ENCODE assay signal across 18 cellular contexts in genomic region chr6:3795836-3796395, GRCh38. TPM values are rescaled to one million over a fixed set of nuclear protein-coding genes. Genes with fewer than 3 reads are reported as not detected.
DNase-seq lines count a peak whose midpoint lies in the region; FAIRE-seq and TF ChIP-seq lines count a peak whose summit lies in the region.
"Had no signal": no experiment of that assay in that cellular context is flagged by ENCODE, and none has a peak within 500 bp of the region (broad histone marks: within the 10 kb centered on the region; RNA-seq: fewer than 3 reads in every experiment).

No MANE protein-coding gene starts in this region.

- no peaks in the 10 kb centered on the region for H3K79me2 ChIP-seq in Loucy (ENCODE audit: insufficient read depth, low read length)
- H3K79me2 ChIP-seq in astrocyte (ENCODE audit: insufficient read depth, low read length): no peaks in the 10 kb centered on the region

- H3K4me1 ChIP-seq in Loucy (ENCODE audit: insufficient read depth, low read length, poor library complexity, severe bottlenecking) (peaks cover 10% of the 10 kb centered on the region), astrocyte (ENCODE audit: insufficient read depth, low read length) (peaks cover 24% of the 10 kb centered on the region), kidney (ENCODE audit: control insufficient read depth in 1 of 2, insufficient read depth in 1 of 2, low read depth in 1 of 2, low read length in 2 of 2) (peaks cover 13 to 36% of the 10 kb centered on the region in 2 donors)

- no peaks in the 10 kb centered on the region for H3K9me3 ChIP-seq in Loucy (ENCODE audit: insufficient read depth, low read depth, low read length)
- H3K9me3 ChIP-seq in astrocyte (ENCODE audit: insufficient read depth, low read depth, low read length): no peaks in the 10 kb centered on the region
- H3K9me3 ChIP-seq in kidney (ENCODE audit: control insufficient read depth in 1 of 2, low read length in 2 of 2): no peaks in the 10 kb centered on the region

- FAIRE-seq in astrocyte (lab: Jason Lieb, UNC) (no peak), kidney (lab: Jason Lieb, UNC) (no peak)
- FAIRE-seq: D721Med had no signal

- no peak overlapping the region for H3K27ac ChIP-seq in astrocyte (ENCODE audit: low read depth, low read length)
- peak overlapping the region; percentile 21 to 65 for H3K27ac ChIP-seq in kidney (ENCODE audit: low read depth in 2 of 2, low read length in 2 of 2)

- in situ Hi-C loops in KBM-7 (cut with MboI; ENCODE audit: low pct_unique_long_range_greater_than_20kb, low sequenced_read_pairs): no loop called here

- H3K27me3 Mint-ChIP-seq in astrocyte (ENCODE audit: low read depth, unreplicated experiment): no peaks in the 10 kb centered on the region
- H3K27me3 Mint-ChIP-seq: B cell; effector memory CD8-positive, alpha-beta T cell; progenitor cell of endocrine pancreas; stimulated activated naive CD8-positive, alpha-beta T cell treated with anti-CD3 and anti-CD28 coated beads, Interleukin-15, amount 100 ng/mL, for 72 hours had no signal

- intact Hi-C loops in kidney (cut with DNase I): no loop called here
- intact Hi-C loops in posterior cingulate gyrus (cut with DNase I): no loop called here

- no peaks in the 10 kb centered on the region for H3K27me3 ChIP-seq in Loucy (ENCODE audit: insufficient read depth, low read length, poor library complexity, severe bottlenecking)
- H3K27me3 ChIP-seq in astrocyte (ENCODE audit: insufficient read depth, low read length): no peaks in the 10 kb centered on the region
- H3K27me3 ChIP-seq: foreskin keratinocyte had no signal

- H4K20me1 ChIP-seq in Loucy (ENCODE audit: insufficient read depth, low read length, poor library complexity, severe bottlenecking) (no peaks in the 10 kb centered on the region), astrocyte (ENCODE audit: insufficient read depth, low read length) (no peaks in the 10 kb centered on the region)

- TF ChIP-seq CTCF in Loucy (conservative IDR thresholded peaks at IDR 0.05; ENCODE audit: low read length): no peak
- TF ChIP-seq CTCF in astrocyte (IDR thresholded peaks at IDR 0.05; ENCODE audit: insufficient read depth, low read depth, low read length): no peak
- TF ChIP-seq CTCF in kidney (IDR thresholded peaks at IDR 0.05; ENCODE audit: borderline replicate concordance, extremely low read depth, insufficient read depth): no peak

- no peaks in the 10 kb centered on the region for H3K9me2 ChIP-seq in Loucy (replicated peaks; ENCODE audit: low read depth, low read length)

- no peak overlapping the region for H3K4me3 Mint-ChIP-seq in astrocyte (ENCODE audit: unreplicated experiment)
- H3K4me3 Mint-ChIP-seq: activated naive CD4-positive, alpha-beta T cell treated with anti-CD3 and anti-CD28 coated beads, Interleukin-2, amount 10 ng/mL, durations not matched to agents 7 days and 5 days; B cell; effector memory CD8-positive, alpha-beta T cell; stimulated activated naive CD8-positive, alpha-beta T cell treated with anti-CD3 and anti-CD28 coated beads, Interleukin-15, amount 100 ng/mL, for 72 hours had no signal

- no peaks in the 10 kb centered on the region for H3K36me3 Mint-ChIP-seq in astrocyte (ENCODE audit: low read depth, unreplicated experiment)
- H3K36me3 Mint-ChIP-seq: activated naive CD4-positive, alpha-beta T cell treated with anti-CD3 and anti-CD28 coated beads, Interleukin-2, amount 10 ng/mL, durations not matched to agents 7 days and 5 days had no signal

- H3K36me3 ChIP-seq in Loucy (ENCODE audit: insufficient read depth, low read length): no peaks in the 10 kb centered on the region
- no peaks in the 10 kb centered on the region for H3K36me3 ChIP-seq in astrocyte (ENCODE audit: insufficient read depth, low read length)
- no peaks in the 10 kb centered on the region for H3K36me3 ChIP-seq in kidney (ENCODE audit: control insufficient read depth in 1 of 2, insufficient read depth in 2 of 2, low read length in 2 of 2)

- H3K4me3 ChIP-seq in Loucy (ENCODE audit: low read length, poor library complexity, severe bottlenecking) (no peak overlapping the region), astrocyte (ENCODE audit: insufficient read depth, low read depth, low read length) (no peak overlapping the region), kidney (ENCODE audit: low read length in 2 of 2) (no peak overlapping the region)

- H3K9ac ChIP-seq in Loucy (ENCODE audit: low read depth, low read length, poor library complexity, severe bottlenecking) (no peak overlapping the region), astrocyte (ENCODE audit: low read length) (no peak overlapping the region), kidney (ENCODE audit: low read length in 2 of 2) (no peak overlapping the region)

- H3K9me3 Mint-ChIP-seq in astrocyte (ENCODE audit: unreplicated experiment): no peaks in the 10 kb centered on the region
- H3K9me3 Mint-ChIP-seq: activated naive CD4-positive, alpha-beta T cell treated with anti-CD3 and anti-CD28 coated beads, Interleukin-2, amount 10 ng/mL, durations not matched to agents 7 days and 5 days; effector memory CD8-positive, alpha-beta T cell; stimulated activated naive CD8-positive, alpha-beta T cell treated with anti-CD3 and anti-CD28 coated beads, Interleukin-15, amount 100 ng/mL, for 72 hours had no signal

- no peak overlapping the region for H3K4me2 ChIP-seq in Loucy (ENCODE audit: low read depth, low read length, poor library complexity, severe bottlenecking)
- H3K4me2 ChIP-seq in astrocyte (ENCODE audit: low read length): no peak overlapping the region

- H3K27ac Mint-ChIP-seq in astrocyte (ENCODE audit: unreplicated experiment): peak overlapping the region; percentile 100
- H3K27ac Mint-ChIP-seq: activated naive CD4-positive, alpha-beta T cell treated with anti-CD3 and anti-CD28 coated beads, Interleukin-2, amount 10 ng/mL, durations not matched to agents 7 days and 5 days; B cell; effector memory CD8-positive, alpha-beta T cell; progenitor cell of endocrine pancreas; stimulated activated naive CD8-positive, alpha-beta T cell treated with anti-CD3 and anti-CD28 coated beads, Interleukin-15, amount 100 ng/mL, for 72 hours had no signal

- DNase-seq in astrocyte (ENCODE audit: low read depth) (no peak), kidney (no peak), posterior cingulate gyrus (peak in 7 of 10 donors; percentile 28 to 95 (median 66)), T1000 (lab: John Stamatoyannopoulos, UW) (no peak), NCI-H1436 treated with DMSO at 0.1 percent for 48 hours (lab: John Stamatoyannopoulos, UW) (no peak), KBM-7 (no peak)
- DNase-seq: activated naive CD4-positive, alpha-beta T cell treated with anti-CD3 and anti-CD28 coated beads, Interleukin-2, amount 10 ng/mL, durations not matched to agents 7 days and 5 days; effector memory CD8-positive, alpha-beta T cell; GDM1; HCEC 1CT; NCI-H2171; stimulated activated CD4-positive, alpha-beta T cell treated with anti-CD3 and anti-CD28 coated beads, Interleukin-15, amount 100 ng/mL, for 24 hours; stimulated activated naive CD8-positive, alpha-beta T cell treated with anti-CD3 and anti-CD28 coated beads, Interleukin-15, amount 100 ng/mL, for 72 hours had no signal

- H2AFZ ChIP-seq in Loucy (ENCODE audit: low read length): 0 out of 2 replicates have a peak overlapping the region, but pooled peaks have one; percentile 14
- H2AFZ ChIP-seq in astrocyte (ENCODE audit: low read depth, low read length): no peak overlapping the region

- H3F3A ChIP-seq in Loucy (ENCODE audit: low read depth): no peaks in the 10 kb centered on the region

- peaks cover 33% of the 10 kb centered on the region for H3K4me1 Mint-ChIP-seq in astrocyte (ENCODE audit: low read depth, unreplicated experiment)
- H3K4me1 Mint-ChIP-seq: activated naive CD4-positive, alpha-beta T cell treated with anti-CD3 and anti-CD28 coated beads, Interleukin-2, amount 10 ng/mL, durations not matched to agents 7 days and 5 days had no signal

RNA-seq across cellular contexts. Expression of gene PXDC1, which starts 44.4 kb away (rescaled TPM):
- total RNA-seq in astrocyte (58.2 and 64.4 TPM in 2 replicates), kidney (28.9 TPM)
- 35.0 TPM for polyA plus RNA-seq in kidney (ENCODE audit: insufficient read depth, low read depth, low replicate concordance)

RNA-seq across cellular contexts. Expression of gene FAM50B, which starts 53.3 kb away (rescaled TPM):
- total RNA-seq in astrocyte: 4.6 and 5.0 TPM in 2 replicates
- total RNA-seq in kidney: 13.2 TPM
- 24.8 TPM for polyA plus RNA-seq in kidney (ENCODE audit: insufficient read depth, low read depth, low replicate concordance)

Comparison
In these comparisons a context has a peak if more than half of its experiments do, and no peak if none do; other contexts are left out.
1. DNase-seq: peak in posterior cingulate gyrus (7 of 10); none in astrocyte (single experiment), kidney (single experiment), T1000 (single experiment), NCI-H1436 treated with DMSO at 0.1 percent for 48 hours (single experiment) and KBM-7 (single experiment).